Comparison of ENCODE assay signal across 11 cellular contexts in genomic region chr4:143354990-143355389, GRCh38. TPM values are rescaled to one million over a fixed set of nuclear protein-coding genes. Genes with fewer than 3 reads are reported as not detected.
DNase-seq lines count a peak whose midpoint lies in the region; ATAC-seq, FAIRE-seq and TF ChIP-seq lines count a peak whose summit lies in the region.
"Had no signal": no experiment of that assay in that cellular context is flagged by ENCODE, and none has a peak within 500 bp of the region (broad histone marks: within the 10 kb centered on the region; RNA-seq: fewer than 3 reads in every experiment).

No MANE protein-coding gene starts in this region.

- BruUV-seq in endothelial cell of umbilical vein (replicated peaks; lab: Mats Ljungman, UMichigan): no TSS peak

- TF ChIP-seq POLR2A in endothelial cell of umbilical vein (IDR thresholded peaks at IDR 0.05; ENCODE audit: low read depth, low read length): no peak

- ATAC-seq in GM21526 (IDR thresholded peaks at IDR 0.05; ENCODE audit: low FRiP score, unreplicated experiment): peak; percentile 27
- no peak for ATAC-seq in thoracic aorta (ENCODE audit: insufficient number of reproducible peaks, low FRiP score, low read depth)
- ATAC-seq: activated T-helper 17 cell treated with anti-CD3 and anti-CD28 coated beads, Interleukin-2, amount 50 U/mL, for 72 hours had no signal

- H3K36me3 ChIP-seq in HUES6 (ENCODE audit: control insufficient read depth, insufficient read depth, low read length) (no peaks in the 10 kb centered on the region), endothelial cell of umbilical vein (ENCODE audit: control insufficient read depth in 2 of 2, extremely low read depth in 1 of 2, insufficient read depth in 2 of 2, low read length in 2 of 2) (no peaks in the 10 kb centered on the region), thoracic aorta (no peaks in the 10 kb centered on the region)

- H3K9me3 Mint-ChIP-seq in activated CD4-positive, alpha-beta memory T cell treated with anti-CD3 and anti-CD28 coated beads for 36 hours: no peaks in the 10 kb centered on the region

- no peak for FAIRE-seq in endothelial cell of umbilical vein (lab: Jason Lieb, UNC)

- no peaks in the 10 kb centered on the region for H4K20me1 ChIP-seq in endothelial cell of umbilical vein (replicated peaks; ENCODE audit: control insufficient read depth, extremely low read depth, insufficient read depth, low read length)

- no peaks in the 10 kb centered on the region for H3K9me1 ChIP-seq in endothelial cell of umbilical vein (replicated peaks; ENCODE audit: control insufficient read depth, extremely low read depth, insufficient read depth, low read length)

- POLR2A ChIA-PET in endothelial cell of umbilical vein (lab: Charles Lee): no interaction called here
- POLR2A ChIA-PET in activated CD4-positive, alpha-beta memory T cell treated with anti-CD3 and anti-CD28 coated beads for 36 hours (lab: Charles Lee): no interaction called here

- H3K27ac ChIP-seq in HUES6 (ENCODE audit: low read depth, low read length) (peak overlapping the region; percentile 81; the same call in 1 of the 2 replicates), endothelial cell of umbilical vein (ENCODE audit: insufficient read depth, low read depth, low read length) (no peak overlapping the region), thoracic aorta (peak overlapping the region; percentile 48 to 81)

- no peak overlapping the region for H3K9ac ChIP-seq in HUES6 (ENCODE audit: low read length)
- H3K9ac ChIP-seq in endothelial cell of umbilical vein (replicated peaks; ENCODE audit: extremely low read depth, insufficient read depth, low read length): no peak overlapping the region

- dilution Hi-C loops in endothelial cell of umbilical vein (cut with MboI; ENCODE audit: extremely low pct_ligation_motif_present, low sequenced_read_pairs): no loop called here

- no peak overlapping the region for H2AFZ ChIP-seq in endothelial cell of umbilical vein (ENCODE audit: low read depth, low read length)

- TF ChIP-seq CTCF in endothelial cell of umbilical vein (IDR thresholded peaks at IDR 0.05; ENCODE audit: extremely low read depth in 1 of 2, insufficient read depth in 1 of 2, low read depth in 1 of 2, low read length in 2 of 2) (no peak), thoracic aorta (IDR thresholded peaks at IDR 0.05) (no peak)

- peaks cover 20% of the 10 kb centered on the region for H3K4me1 Mint-ChIP-seq in activated CD4-positive, alpha-beta memory T cell treated with anti-CD3 and anti-CD28 coated beads for 36 hours (ENCODE audit: low read depth)

- H3K27me3 ChIP-seq in HUES6 (ENCODE audit: control insufficient read depth, insufficient read depth, low read length) (no peaks in the 10 kb centered on the region), endothelial cell of umbilical vein (ENCODE audit: control insufficient read depth in 2 of 2, insufficient read depth in 2 of 2, low read length in 2 of 2) (no peaks in the 10 kb centered on the region), thoracic aorta (replicated peaks; ENCODE audit: insufficient read depth) (no peaks in the 10 kb centered on the region)

- no peak overlapping the region for H3K27ac Mint-ChIP-seq in activated CD4-positive, alpha-beta memory T cell treated with anti-CD3 and anti-CD28 coated beads for 36 hours
- H3K27ac Mint-ChIP-seq: activated T-helper 17 cell treated with anti-CD3 and anti-CD28 coated beads, Interleukin-2, amount 50 U/mL, for 72 hours had no signal

- peaks cover 4% of the 10 kb centered on the region for H3K27me3 Mint-ChIP-seq in activated CD4-positive, alpha-beta memory T cell treated with anti-CD3 and anti-CD28 coated beads for 36 hours

- no peak overlapping the region for H3K4me2 ChIP-seq in endothelial cell of umbilical vein (ENCODE audit: insufficient read depth, low read length)

- intact Hi-C loops in endothelial cell of umbilical vein (cut with micrococcal nuclease): no loop called here
- intact Hi-C loops in activated CD4-positive, alpha-beta memory T cell treated with anti-CD3 and anti-CD28 coated beads for 36 hours (cut with micrococcal nuclease): loop anchor here (5.0 kb wide), 1 partner anchor 202 kb away; no protein-coding TSS in a partner anchor

- CTCF ChIA-PET in endothelial cell of umbilical vein (lab: Charles Lee): interaction anchor here (1.1 kb wide), 1 partner anchor 158 kb away, joined by 3 read pairs; the partner anchor contains the start of gene SMARCA5
- CTCF ChIA-PET in activated CD4-positive, alpha-beta memory T cell treated with anti-CD3 and anti-CD28 coated beads for 36 hours (lab: Charles Lee): no interaction called here

- H3K36me3 Mint-ChIP-seq in activated CD4-positive, alpha-beta memory T cell treated with anti-CD3 and anti-CD28 coated beads for 36 hours: no peaks in the 10 kb centered on the region

- H3K4me3 ChIP-seq in HUES6 (ENCODE audit: low read depth, low read length) (no peak overlapping the region), endothelial cell of umbilical vein (replicated peaks in 1 of 3; ENCODE audit: insufficient read depth in 1 of 3, low read depth in 1 of 3, low read length in 3 of 3) (no peak overlapping the region), thoracic aorta (peak overlapping the region; percentile 41)

- no peaks in the 10 kb centered on the region for H3K9me3 ChIP-seq in HUES6 (ENCODE audit: control insufficient read depth, insufficient read depth, low read depth, low read length)
- no peaks in the 10 kb centered on the region for H3K9me3 ChIP-seq in endothelial cell of umbilical vein (replicated peaks; ENCODE audit: control insufficient read depth, insufficient read depth, low read length)
- no peaks in the 10 kb centered on the region for H3K9me3 ChIP-seq in thoracic aorta

- H3K4me1 ChIP-seq in HUES6 (ENCODE audit: control insufficient read depth, insufficient read depth, low read length) (peaks cover 71% of the 10 kb centered on the region), endothelial cell of umbilical vein (ENCODE audit: control insufficient read depth, extremely low read depth, insufficient read depth, low read length) (peaks cover 33% of the 10 kb centered on the region), thoracic aorta (ENCODE audit: control insufficient read depth in 1 of 2, low read depth in 2 of 2) (peaks cover 83 to 89% of the 10 kb centered on the region in 2 donors)

- no peak overlapping the region for H3K4me3 Mint-ChIP-seq in activated CD4-positive, alpha-beta memory T cell treated with anti-CD3 and anti-CD28 coated beads for 36 hours
- H3K4me3 Mint-ChIP-seq: activated T-helper 17 cell treated with anti-CD3 and anti-CD28 coated beads, Interleukin-2, amount 50 U/mL, for 72 hours had no signal

- DNase-seq in endothelial cell of umbilical vein (ENCODE audit: low read depth, low spot score) (peak; percentile 58), thoracic aorta (ENCODE audit: low spot score) (no peak), globus pallidus (ENCODE audit: low spot score) (no peak), NCI-H345 treated with DMSO at 0.1 percent for 48 hours (lab: John Stamatoyannopoulos, UW; ENCODE audit: unreplicated experiment) (no peak), cerebellar nuclear complex (lab: John Stamatoyannopoulos, UW) (no peak)
- no peak for DNase-seq in activated CD4-positive, alpha-beta memory T cell treated with anti-CD3 and anti-CD28 coated beads for 36 hours
- DNase-seq: DND-41, NCI-H446 treated with DMSO at 0.1 percent for 48 hours had no signal

- peaks cover 1% of the 10 kb centered on the region for H3K79me2 ChIP-seq in endothelial cell of umbilical vein (ENCODE audit: control insufficient read depth, insufficient read depth, low read length)

TF ChIP-seq in endothelial cell of umbilical vein, 7 proteins besides CTCF, POLR2A, EP300 and RAD21:
- TF ChIP-seq MYC (IDR thresholded peaks at IDR 0.05; ENCODE audit: low read depth, low read length) (no peak), POLR2AphosphoS5 (IDR thresholded peaks at IDR 0.05; ENCODE audit: insufficient read depth, low read depth, low read length) (no peak), GATA2 (IDR thresholded peaks at IDR 0.05; ENCODE audit: insufficient read depth, insufficient read length, low read depth, low read length) (no peak), JUN (IDR thresholded peaks at IDR 0.05; ENCODE audit: borderline replicate concordance, insufficient read depth, insufficient read length, low read depth) (no peak), EZH2 (IDR thresholded peaks at IDR 0.05; ENCODE audit: borderline replicate concordance, low read depth, low read length, severe bottlenecking) (no peak), FOS (IDR thresholded peaks at IDR 0.05; ENCODE audit: borderline replicate concordance, insufficient read depth, low read length) (no peak), MAX (IDR thresholded peaks at IDR 0.05; ENCODE audit: insufficient read depth, insufficient read length) (no peak)
TF ChIP-seq in endothelial cell of umbilical vein: peak in this region for 0.

RNA-seq across cellular contexts. Expression of gene GAB1, which starts 18.3 kb away (rescaled TPM):
- total RNA-seq in endothelial cell of umbilical vein (37.7 and 41.8 TPM in 2 replicates), thoracic aorta (10 to 100 TPM; 48.3 to 77.3 TPM)
- 8.3 and 9.3 TPM in 2 replicates for polyA plus RNA-seq in endothelial cell of umbilical vein
- polyA plus RNA-seq in endothelial cell of umbilical vein (2011; cell fraction: cytosol; rRNA removed): 5.1 and 5.7 TPM in 2 replicates
- 21.7 and 22.7 TPM in 2 replicates for polyA plus RNA-seq in endothelial cell of umbilical vein (2011; cell fraction: nucleus; rRNA removed)
- polyA plus RNA-seq in endothelial cell of umbilical vein (2012): 6.0 and 6.6 TPM in 2 replicates
- polyA minus RNA-seq in endothelial cell of umbilical vein: 26.5 and 35.4 TPM in 2 replicates
- polyA minus RNA-seq in endothelial cell of umbilical vein (2011; cell fraction: cytosol; rRNA and poly(A)+ RNA removed): 1.7 TPM
- polyA minus RNA-seq in endothelial cell of umbilical vein (2011; cell fraction: nucleus; rRNA and poly(A)+ RNA removed): 99.1 and 132 TPM in 2 replicates
- total RNA-seq in activated CD4-positive, alpha-beta memory T cell treated with anti-CD3 and anti-CD28 coated beads for 36 hours: under 1 TPM; 0.34 to 0.45 TPM

Comparison
In these comparisons a context has a peak if more than half of its experiments do, and no peak if none do; other contexts are left out.
1. RNA of gene GAB1, which starts 18.3 kb away (total RNA-seq): 48.3 to 77.3 TPM in thoracic aorta and 37.7 to 41.8 TPM in endothelial cell of umbilical vein; 0.34 to 0.45 TPM in activated CD4-positive, alpha-beta memory T cell treated with anti-CD3 and anti-CD28 coated beads for 36 hours; every median in the first group is over 10 times any median in the second.